In the genomic region with DNA sequence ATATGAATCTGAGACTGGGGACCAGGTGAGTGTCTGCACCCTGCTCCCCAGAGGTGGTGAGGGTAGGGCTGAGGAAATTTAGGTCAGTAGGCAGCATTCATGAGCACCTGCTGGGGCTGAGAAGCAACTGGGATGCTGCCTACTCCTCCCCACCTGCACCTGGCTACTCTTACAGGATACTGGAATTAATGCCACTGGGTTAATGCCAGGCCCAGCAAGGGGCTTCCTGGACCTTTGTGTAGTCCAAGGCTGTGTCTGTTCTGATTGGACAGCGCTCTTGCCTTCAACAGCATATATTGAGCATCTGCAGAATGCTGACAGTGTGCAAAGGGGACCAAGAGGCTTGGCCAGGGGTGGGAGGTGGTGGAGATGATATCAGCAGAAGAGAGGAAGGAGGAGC, we compare ENCODE assay signal across 19 cellular contexts. TPM values are rescaled to one million over a fixed set of nuclear protein-coding genes. Genes with fewer than 3 reads are reported as not detected.
DNase-seq lines count a peak whose midpoint lies in the region; ATAC-seq and TF ChIP-seq lines count a peak whose summit lies in the region.
"Had no signal": no experiment of that assay in that cellular context is flagged by ENCODE, and none has a peak within 500 bp of the region (broad histone marks: within the 10 kb centered on the region; RNA-seq: fewer than 3 reads in every experiment).

No MANE protein-coding gene starts in this region.

- intact Hi-C loops in left ventricle myocardium inferior (cut with micrococcal nuclease) = no loop called here
- intact Hi-C loops in Right ventricle myocardium inferior (cut with DNase I) = no loop called here
- intact Hi-C loops in sigmoid colon (cut with DNase I) = no loop called here
- intact Hi-C loops in mammary epithelial cell (cut with micrococcal nuclease) = no loop called here

- TF ChIP-seq EP300 in sigmoid colon (IDR thresholded peaks at IDR 0.05) = no peak

- no TSS peak for BruUV-seq in mammary epithelial cell (replicated peaks; lab: Mats Ljungman, UMichigan)

- ATAC-seq in Right ventricle myocardium inferior (no peak), GM18502 (IDR thresholded peaks at IDR 0.05; ENCODE audit: poor library complexity, unreplicated experiment) (no peak)
- ATAC-seq: CD8-positive, alpha-beta T cell; GM23338 had no signal

- peak; percentile 7 for DNase-seq in left ventricle myocardium inferior
- DNase-seq in Right ventricle myocardium inferior (ENCODE audit: missing footprints) = no peak
- DNase-seq in glutamatergic neuron = peak; percentile 4
- DNase-seq in sigmoid colon = peak; percentile 49
- DNase-seq in NOMO-1 treated with DMSO at 0.1 percent for 48 hours (lab: John Stamatoyannopoulos, UW; ENCODE audit: unreplicated experiment) = no peak
- no peak for DNase-seq in mammary epithelial cell
- DNase-seq: Caco-2; CD8-positive, alpha-beta T cell; DND-41; GF-D8; H7; IMR-90 had no signal

- dilution Hi-C loops in mammary epithelial cell (cut with HindIII; ENCODE audit: low sequenced_read_pairs) = no loop called here

- H3K36me3 Mint-ChIP-seq in glutamatergic neuron (ENCODE audit: unreplicated experiment) = no peaks in the 10 kb centered on the region
- H3K36me3 Mint-ChIP-seq: CD14-positive monocyte; CD8-positive, alpha-beta T cell had no signal

- no peak overlapping the region for H3K4me2 ChIP-seq in mammary epithelial cell (ENCODE audit: insufficient read depth, low read depth, low read length)
- H3K4me2 ChIP-seq: GM23338 had no signal

- in situ Hi-C loops in mammary epithelial cell (cut with MboI; ENCODE audit: low sequenced_read_pairs in 2 of 2) = no loop called here

- peaks cover 2% of the 10 kb centered on the region for H3K9me3 Mint-ChIP-seq in glutamatergic neuron (ENCODE audit: unreplicated experiment)
- H3K9me3 Mint-ChIP-seq: CD14-positive monocyte; CD8-positive, alpha-beta T cell; GM23338 had no signal

- H3K27me3 Mint-ChIP-seq in glutamatergic neuron (ENCODE audit: unreplicated experiment) = peaks cover 6% of the 10 kb centered on the region

- H3K9ac ChIP-seq in mammary epithelial cell (ENCODE audit: insufficient read depth, low read length) = no peak overlapping the region

- CTCF ChIA-PET in mammary epithelial cell (lab: Charles Lee; ENCODE audit: low non-redundant PET) = no interaction called here

- no peak for TF ChIP-seq POLR2A in sigmoid colon (IDR thresholded peaks at IDR 0.05)

- H3K4me1 ChIP-seq in left ventricle myocardium inferior (peaks cover 23% of the 10 kb centered on the region), sigmoid colon (peaks cover 0 to 6% (median 0%) of the 10 kb centered on the region in 4 donors), mammary epithelial cell (ENCODE audit: insufficient read depth, low read length) (no peaks in the 10 kb centered on the region)
- H3K4me1 ChIP-seq: Caco-2 had no signal

- WGBS in sigmoid colon, 2 donors = 86 to 89% methylated on average over 1 of the region's 1 CpG
- 45% methylated on average over 1 of the region's 1 CpG for WGBS in mammary epithelial cell (ENCODE audit: low coverage, missing lambda C conversion rate)

- H3K27me3 ChIP-seq in left ventricle myocardium inferior (ENCODE audit: low read depth) (peaks cover 24% of the 10 kb centered on the region), sigmoid colon (no peaks in the 10 kb centered on the region), mammary epithelial cell (ENCODE audit: insufficient read depth, low read length) (no peaks in the 10 kb centered on the region)

- no peak for TF ChIP-seq CTCF in left ventricle myocardium inferior (IDR thresholded peaks at IDR 0.05; ENCODE audit: borderline replicate concordance)
- no peak for TF ChIP-seq CTCF in glutamatergic neuron (IDR thresholded peaks at IDR 0.05; ENCODE audit: partially characterized antibody, unreplicated experiment)
- no peak for TF ChIP-seq CTCF in sigmoid colon (IDR thresholded peaks at IDR 0.05)
- TF ChIP-seq CTCF in mammary epithelial cell (conservative IDR thresholded peaks at IDR 0.05 in 1 of 2, IDR thresholded peaks at IDR 0.05 in 1 of 2; ENCODE audit: extremely low read depth in 1 of 2, insufficient read depth in 1 of 2, low read depth in 1 of 2, low read length in 2 of 2) = no peak

- no peak overlapping the region for H3K27ac ChIP-seq in left ventricle myocardium inferior (replicated peaks)
- H3K27ac ChIP-seq in sigmoid colon = no peak overlapping the region
- no peak overlapping the region for H3K27ac ChIP-seq in mammary epithelial cell (ENCODE audit: insufficient read depth, low read depth, low read length)
- H3K27ac ChIP-seq: 22Rv1 had no signal

- H3K4me1 Mint-ChIP-seq in glutamatergic neuron (ENCODE audit: low read depth, unreplicated experiment) = no peaks in the 10 kb centered on the region

- H3K36me3 ChIP-seq in left ventricle myocardium inferior (no peaks in the 10 kb centered on the region), sigmoid colon (no peaks in the 10 kb centered on the region), mammary epithelial cell (ENCODE audit: insufficient read depth, low read length) (no peaks in the 10 kb centered on the region)

- H3K4me3 Mint-ChIP-seq in glutamatergic neuron (ENCODE audit: unreplicated experiment) = no peak overlapping the region
- H3K4me3 Mint-ChIP-seq: CD14-positive monocyte; CD8-positive, alpha-beta T cell; GM23338 had no signal

- H2AFZ ChIP-seq in mammary epithelial cell (ENCODE audit: low read depth, low read length) = no peak overlapping the region
- H2AFZ ChIP-seq: GM23338 had no signal

- no peaks in the 10 kb centered on the region for H4K20me1 ChIP-seq in mammary epithelial cell (ENCODE audit: insufficient read depth, low read length)

- H3K27ac Mint-ChIP-seq in glutamatergic neuron (ENCODE audit: unreplicated experiment) = no peak overlapping the region
- H3K27ac Mint-ChIP-seq: CD14-positive monocyte; CD8-positive, alpha-beta T cell; GM23338 had no signal

- H3K9me3 ChIP-seq in left ventricle myocardium inferior (replicated peaks) (no peaks in the 10 kb centered on the region), sigmoid colon (no peaks in the 10 kb centered on the region), mammary epithelial cell (replicated peaks; ENCODE audit: insufficient read depth, low read length) (no peaks in the 10 kb centered on the region)
- H3K9me3 ChIP-seq: Caco-2 had no signal

- H3K79me2 ChIP-seq in mammary epithelial cell (ENCODE audit: insufficient read depth, low read length) = no peaks in the 10 kb centered on the region

- H3K4me3 ChIP-seq in left ventricle myocardium inferior (no peak overlapping the region), sigmoid colon (no peak overlapping the region), mammary epithelial cell (replicated peaks in 1 of 3; ENCODE audit: insufficient read depth in 1 of 3, low read depth in 2 of 3, low read length in 3 of 3) (no peak overlapping the region)
- H3K4me3 ChIP-seq: GM23338 had no signal

RNA-seq across cellular contexts. Expression of a gene that starts 32.1 kb away (rescaled TPM):
- total RNA-seq in left ventricle myocardium inferior (2.5 TPM), Right ventricle myocardium inferior (5.8 TPM), glutamatergic neuron (ENCODE audit: unreplicated experiment) (0.71 TPM), sigmoid colon (10 to 100 TPM; 17.6 to 35.7 (median 21.4) TPM), mammary epithelial cell (not detected)
- polyA plus RNA-seq in sigmoid colon (1 to 10 TPM in 1 of 3 donors, under 1 TPM in 1, not detected in 1; 0.60 to 2.1 TPM), mammary epithelial cell (not detected)
- not detected for polyA minus RNA-seq in mammary epithelial cell
- total RNA-seq: A673; Caco-2; CD8-positive, alpha-beta T cell; HT-29; IMR-90 had no signal
- polyA plus RNA-seq: BJ, CD14-positive monocyte, IMR-90 had no signal

Comparison
In these comparisons a context has a peak if more than half of its experiments do, and no peak if none do; other contexts are left out.
1. DNase-seq: peak in left ventricle myocardium inferior (single experiment), glutamatergic neuron (single experiment) and sigmoid colon (single experiment); none in Right ventricle myocardium inferior (single experiment), NOMO-1 treated with DMSO at 0.1 percent for 48 hours (single experiment) and mammary epithelial cell (single experiment).